Comparison of ENCODE assay signal across 27 cellular contexts in genomic region chr3:25823314-25823713, GRCh38. TPM values are rescaled to one million over a fixed set of nuclear protein-coding genes. Genes with fewer than 3 reads are reported as not detected.
"Had no signal": no experiment of that assay in that cellular context is flagged by ENCODE, and none has a peak within 500 bp of the region (broad histone marks: within the 10 kb centered on the region; RNA-seq: fewer than 3 reads in every experiment).

No MANE protein-coding gene starts in this region.

- DNase-seq: activated CD4-positive, alpha-beta T cell treated with anti-CD3 and anti-CD28 coated beads, Interleukin-2, amount 10 ng/mL, durations not matched to agents 24 days and 14 days; activated CD4-positive, alpha-beta T cell treated with anti-CD3 and anti-CD28 coated beads, Interleukin-2, amount 50 U/mL, for 4 hours; activated CD8-positive, alpha-beta T cell treated with anti-CD3 and anti-CD28 coated beads for 36 hours; activated gamma-delta T cell; activated naive CD4-positive, alpha-beta T cell treated with Interleukin-2 at 50 U/mL for 16 hours; activated naive CD8-positive, alpha-beta T cell treated with anti-CD3 and anti-CD28 coated beads, Interleukin-2, amount 10 ng/mL, durations not matched to agents 7 days and 5 days; activated T-cell treated with anti-CD3 and anti-CD28 coated beads, Interleukin-2, amount 50 U/mL, for 1 hour; activated T-cell treated with anti-CD3 and anti-CD28 coated beads, Interleukin-2, amount 50 U/mL, for 72 hours; amygdala; NCI-H1092 treated with DMSO at 0.1 percent for 48 hours; NCI-H1417; NCI-H146; NCI-H187; NCI-H2029 treated with DMSO at 0.1 percent for 48 hours; NCI-H2171; NCI-H510A; NCI-H526; NCI-H774; SHP77; SJCRH30; T1000 had no signal

- H3K27me3 ChIP-seq: ascending aorta, cardiac muscle cell, SJCRH30 had no signal

- H3K4me1 ChIP-seq: ascending aorta had no signal

- H3K9me3 ChIP-seq: ascending aorta, SJCRH30 had no signal

- H3K4me3 ChIP-seq: ascending aorta, cardiac muscle cell, K562, SJCRH30, SK-N-MC had no signal

- H3K27ac ChIP-seq: ascending aorta, cardiac muscle cell, SJCRH30, SK-N-MC had no signal

- H3K36me3 ChIP-seq: ascending aorta, cardiac muscle cell, SJCRH30 had no signal

- ATAC-seq: activated CD8-positive, alpha-beta T cell treated with anti-CD3 and anti-CD28 coated beads for 36 hours; activated T-cell treated with anti-CD3 and anti-CD28 coated beads, Interleukin-2, amount 50 U/mL, for 72 hours; activated T-helper 17 cell treated with anti-CD3 and anti-CD28 coated beads, Interleukin-2, amount 50 U/mL, for 72 hours; K562; Panc1 had no signal

RNA-seq across cellular contexts. Expression of gene OXSM, which starts 33.4 kb away (rescaled TPM):
- total RNA-seq: ascending aorta had no signal
